ENCODE assay signal across 21 cellular contexts in the genomic region with DNA sequence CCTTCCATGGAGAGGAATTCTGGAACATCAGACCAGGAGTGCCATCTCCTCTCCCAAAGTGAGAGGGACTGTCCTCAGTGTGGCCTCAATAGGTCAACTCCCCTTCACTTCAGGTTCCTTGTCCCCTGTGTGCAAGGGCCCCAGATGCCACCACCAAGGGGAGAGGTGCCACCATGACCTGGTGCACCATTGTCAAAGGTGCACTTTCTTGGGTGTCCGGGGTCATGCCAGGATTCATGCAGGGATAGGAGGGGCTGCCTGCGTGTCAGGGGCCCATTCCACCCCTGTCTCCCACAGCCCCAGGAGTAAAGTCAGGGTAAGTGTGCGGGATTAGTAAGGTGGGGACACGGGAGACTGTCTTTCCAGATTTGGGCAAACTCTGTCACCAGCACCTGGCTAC. TPM values are rescaled to one million over a fixed set of nuclear protein-coding genes. Genes with fewer than 3 reads are reported as not detected.
DNase-seq lines count a peak whose midpoint lies in the region; ATAC-seq and TF ChIP-seq lines count a peak whose summit lies in the region.
"Had no signal": no experiment of that assay in that cellular context is flagged by ENCODE, and none has a peak within 500 bp of the region (broad histone marks: within the 10 kb centered on the region; RNA-seq: fewer than 3 reads in every experiment).

No MANE protein-coding gene starts in this region.

- no peak overlapping the region for H3K14ac ChIP-seq in neuronal stem cell (ENCODE audit: low read length)

- peaks cover 0 to 3% (median 0%) of the 10 kb centered on the region in 5 donors for H3K27me3 Mint-ChIP-seq in naive thymus-derived CD4-positive, alpha-beta T cell
- peaks cover 32% of the 10 kb centered on the region for H3K27me3 Mint-ChIP-seq in stimulated activated naive CD8-positive, alpha-beta T cell treated with anti-CD3 and anti-CD28 coated beads, Interleukin-15, amount 100 ng/mL, for 72 hours
- H3K27me3 Mint-ChIP-seq: activated CD8-positive, alpha-beta memory T cell treated with anti-CD3 and anti-CD28 coated beads, Interleukin-2, amount 10 ng/mL, durations not matched to agents 7 days and 5 days; activated naive CD8-positive, alpha-beta T cell had no signal

- H3K27me3 ChIP-seq in SK-N-SH (ENCODE audit: insufficient read depth) (no peaks in the 10 kb centered on the region), esophagus (ENCODE audit: control insufficient read depth in 1 of 2, insufficient read depth in 2 of 2, low read length in 2 of 2) (no peaks in the 10 kb centered on the region), neuronal stem cell (ENCODE audit: control insufficient read depth in 3 of 3, insufficient read depth in 3 of 3, low read depth in 1 of 3, low read length in 3 of 3) (no peaks in the 10 kb centered on the region), tibial nerve (no peaks in the 10 kb centered on the region)
- no peaks in the 10 kb centered on the region for H3K27me3 ChIP-seq in naive thymus-derived CD4-positive, alpha-beta T cell (ENCODE audit: control insufficient read depth in 2 of 2, insufficient read depth in 2 of 2, low read length in 2 of 2)

- intact Hi-C loops in naive thymus-derived CD4-positive, alpha-beta T cell (cut with micrococcal nuclease), result no loop called here

- no peak overlapping the region for H4K8ac ChIP-seq in neuronal stem cell (ENCODE audit: low read depth, low read length)

- POLR2A ChIA-PET in SK-N-SH (lab: Yijun Ruan, JAX), result no interaction called here
- POLR2A ChIA-PET in naive thymus-derived CD4-positive, alpha-beta T cell (lab: Charles Lee), result no interaction called here

- peak overlapping the region in 1 of 2 experiments; percentile 87; a peak in 2 of 4 replicates for H3K27ac ChIP-seq in SK-N-SH (ENCODE audit: low read depth in 2 of 2, low read length in 1 of 2)
- H3K27ac ChIP-seq in esophagus (ENCODE audit: low read depth in 2 of 2, low read length in 1 of 2), result peak overlapping the region; percentile 44 to 86
- H3K27ac ChIP-seq in neuronal stem cell (replicated peaks; ENCODE audit: low read length), result no peak overlapping the region
- peak overlapping the region in 3 of 4 donors; percentile 76 to 98 (median 88) for H3K27ac ChIP-seq in tibial nerve
- H3K27ac ChIP-seq in naive thymus-derived CD4-positive, alpha-beta T cell (ENCODE audit: low read depth, low read length), result no peak overlapping the region

- H2AFZ ChIP-seq in SK-N-SH (ENCODE audit: low read depth), result no peak overlapping the region
- no peak overlapping the region for H2AFZ ChIP-seq in neuronal stem cell (ENCODE audit: low read length)

- H4K91ac ChIP-seq in neuronal stem cell (ENCODE audit: low read depth, low read length, poor library complexity), result no peak overlapping the region

- H3K9me2 ChIP-seq in SK-N-SH, result no peaks in the 10 kb centered on the region

- TF ChIP-seq CTCF in SK-N-SH (IDR thresholded peaks at IDR 0.05) (no peak), tibial nerve (IDR thresholded peaks at IDR 0.05) (no peak)

- no peaks in the 10 kb centered on the region for H3K79me1 ChIP-seq in neuronal stem cell (ENCODE audit: low read depth, low read length)

- H3K4me3 ChIP-seq in SK-N-SH (ENCODE audit: low read depth in 2 of 2, low read length in 1 of 2), result no peak overlapping the region
- no peak overlapping the region for H3K4me3 ChIP-seq in esophagus (ENCODE audit: low read depth in 1 of 2, low read length in 2 of 2)
- H3K4me3 ChIP-seq in neuronal stem cell (ENCODE audit: low read length in 2 of 2), result no peak overlapping the region
- H3K4me3 ChIP-seq in tibial nerve, result no peak overlapping the region
- no peak overlapping the region for H3K4me3 ChIP-seq in naive thymus-derived CD4-positive, alpha-beta T cell (ENCODE audit: low read length)

- H3K27ac Mint-ChIP-seq in naive thymus-derived CD4-positive, alpha-beta T cell, result peak overlapping the region in 1 of 9 donors; percentile 31
- H3K27ac Mint-ChIP-seq in stimulated activated naive CD8-positive, alpha-beta T cell treated with anti-CD3 and anti-CD28 coated beads, Interleukin-15, amount 100 ng/mL, for 72 hours, result no peak overlapping the region
- H3K27ac Mint-ChIP-seq: activated CD8-positive, alpha-beta memory T cell treated with anti-CD3 and anti-CD28 coated beads, Interleukin-2, amount 10 ng/mL, durations not matched to agents 7 days and 5 days; activated naive CD8-positive, alpha-beta T cell; activated T-helper 1 cell treated with anti-CD3 and anti-CD28 coated beads, Interleukin-12 subunit alpha, Interleukin-12 subunit beta, Interleukin-2, Interleukin-4 antibody, amounts not matched to agents 30 ng/mL and 10 ng/mL and 1 ng/mL, durations not matched to agents 14 hours and 24 hours and 36 hours; stimulated activated naive B cell treated with anti-CD40 and anti-IgM and Interleukin-4, amounts not matched to agents 10 μg/mL and 1 μg/mL and 100 μg/mL, for 72 hours had no signal

- H2BK120ac ChIP-seq in neuronal stem cell (ENCODE audit: low read depth, low read length), result no peak overlapping the region

- peak overlapping the region; percentile 5 for H2BK15ac ChIP-seq in neuronal stem cell (ENCODE audit: low read length)

- no peak overlapping the region for H3K4ac ChIP-seq in neuronal stem cell (ENCODE audit: low read length)

- H3K23ac ChIP-seq in neuronal stem cell (ENCODE audit: low read depth, low read length, poor library complexity), result no peak overlapping the region

- H3K4me3 Mint-ChIP-seq in naive thymus-derived CD4-positive, alpha-beta T cell, result no peak overlapping the region
- H3K4me3 Mint-ChIP-seq in stimulated activated naive CD8-positive, alpha-beta T cell treated with anti-CD3 and anti-CD28 coated beads, Interleukin-15, amount 100 ng/mL, for 72 hours, result no peak overlapping the region
- H3K4me3 Mint-ChIP-seq: activated CD8-positive, alpha-beta memory T cell treated with anti-CD3 and anti-CD28 coated beads, Interleukin-2, amount 10 ng/mL, durations not matched to agents 7 days and 5 days; activated naive CD8-positive, alpha-beta T cell; activated T-helper 1 cell treated with anti-CD3 and anti-CD28 coated beads, Interleukin-12 subunit alpha, Interleukin-12 subunit beta, Interleukin-2, Interleukin-4 antibody, amounts not matched to agents 30 ng/mL and 10 ng/mL and 1 ng/mL, durations not matched to agents 14 hours and 24 hours and 36 hours; stimulated activated naive B cell treated with anti-CD40 and anti-IgM and Interleukin-4, amounts not matched to agents 10 μg/mL and 1 μg/mL and 100 μg/mL, for 72 hours had no signal

- peaks cover 38 to 47% of the 10 kb centered on the region in 2 experiments; a peak in 3 of 4 replicates for H3K4me1 ChIP-seq in SK-N-SH (ENCODE audit: control insufficient read depth in 1 of 2, insufficient read depth in 2 of 2, low read depth in 1 of 2, low read length in 1 of 2)
- H3K4me1 ChIP-seq in esophagus (ENCODE audit: control insufficient read depth in 2 of 2, insufficient read depth in 2 of 2, low read length in 1 of 2), result peaks cover 21 to 47% of the 10 kb centered on the region in 2 donors
- H3K4me1 ChIP-seq in neuronal stem cell (ENCODE audit: control insufficient read depth in 2 of 2, insufficient read depth in 1 of 2, low read depth in 1 of 2, low read length in 2 of 2), result peaks cover 33 to 35% of the 10 kb centered on the region in 2 donors
- peaks cover 6 to 74% (median 60%) of the 10 kb centered on the region in 4 donors for H3K4me1 ChIP-seq in tibial nerve
- H3K4me1 ChIP-seq in naive thymus-derived CD4-positive, alpha-beta T cell (ENCODE audit: control insufficient read depth in 2 of 2, insufficient read depth in 2 of 2, low read length in 2 of 2), result no peaks in the 10 kb centered on the region

- H3K9me3 ChIP-seq in SK-N-SH (no peaks in the 10 kb centered on the region), esophagus (ENCODE audit: control insufficient read depth in 2 of 2, insufficient read depth in 1 of 2, low read depth in 1 of 2, low read length in 1 of 2) (no peaks in the 10 kb centered on the region), neuronal stem cell (replicated peaks in 1 of 2; ENCODE audit: control insufficient read depth in 2 of 2, insufficient read depth in 1 of 2, low read depth in 1 of 2, low read length in 2 of 2) (no peaks in the 10 kb centered on the region), tibial nerve (no peaks in the 10 kb centered on the region)
- no peaks in the 10 kb centered on the region for H3K9me3 ChIP-seq in naive thymus-derived CD4-positive, alpha-beta T cell (ENCODE audit: control insufficient read depth in 2 of 3, low read length in 3 of 3)

- H2AK5ac ChIP-seq in neuronal stem cell (ENCODE audit: low read depth, low read length), result peak overlapping the region; percentile 44

- no peaks in the 10 kb centered on the region for H3K36me3 ChIP-seq in SK-N-SH (replicated peaks in 1 of 2; ENCODE audit: control insufficient read depth in 1 of 2, insufficient read depth in 2 of 2, low read length in 1 of 2)
- no peaks in the 10 kb centered on the region for H3K36me3 ChIP-seq in esophagus (ENCODE audit: control insufficient read depth in 2 of 2, insufficient read depth in 2 of 2, low read length in 1 of 2)
- H3K36me3 ChIP-seq in neuronal stem cell (replicated peaks in 1 of 2; ENCODE audit: control insufficient read depth in 2 of 2, insufficient read depth in 2 of 2, low read length in 2 of 2), result no peaks in the 10 kb centered on the region
- no peaks in the 10 kb centered on the region for H3K36me3 ChIP-seq in tibial nerve
- H3K36me3 ChIP-seq in naive thymus-derived CD4-positive, alpha-beta T cell (ENCODE audit: control insufficient read depth in 2 of 3, insufficient read depth in 3 of 3, low read length in 3 of 3), result no peaks in the 10 kb centered on the region

- no peaks in the 10 kb centered on the region for H3K36me3 Mint-ChIP-seq in naive thymus-derived CD4-positive, alpha-beta T cell
- H3K36me3 Mint-ChIP-seq: activated CD8-positive, alpha-beta memory T cell treated with anti-CD3 and anti-CD28 coated beads, Interleukin-2, amount 10 ng/mL, durations not matched to agents 7 days and 5 days; activated naive CD8-positive, alpha-beta T cell had no signal

- no CpG with 5 or more reads among the region's 4 CpGs for WGBS in SK-N-SH (ENCODE audit: low lambda C conversion rate)
- 93 to 95% methylated on average over 4 of the region's 4 CpGs for WGBS in esophagus, 2 donors
- WGBS in neuronal stem cell (ENCODE audit: extremely low coverage in 2 of 2, insufficient read length in 2 of 2, insufficient replicate concordance in 1 of 2), 2 donors, result no CpG with 5 or more reads among the region's 4 CpGs
- WGBS in tibial nerve, 2 donors, result 88 to 95% methylated on average over 4 of the region's 4 CpGs

- TF ChIP-seq RAD21 in SK-N-SH (IDR thresholded peaks at IDR 0.05; ENCODE audit: low read length), result no peak

- TF ChIP-seq EP300 in SK-N-SH (IDR thresholded peaks at IDR 0.05; ENCODE audit: borderline replicate concordance in 1 of 2, low read depth in 1 of 2, low read length in 1 of 2) (no peak), tibial nerve (IDR thresholded peaks at IDR 0.05) (no peak)

- H2BK12ac ChIP-seq in neuronal stem cell (ENCODE audit: low read length), result no peak overlapping the region

- no peak for TF ChIP-seq POLR2A in tibial nerve (IDR thresholded peaks at IDR 0.05)

- peaks cover 22% of the 10 kb centered on the region for H3F3A ChIP-seq in SK-N-SH (replicated peaks; ENCODE audit: insufficient read depth)

- H3K18ac ChIP-seq in neuronal stem cell (ENCODE audit: low read length), result peak overlapping the region; percentile 32

- peak overlapping the region; percentile 76; the same call in 1 of the 2 replicates for H3K4me2 ChIP-seq in SK-N-SH
- H3K4me2 ChIP-seq in neuronal stem cell (ENCODE audit: insufficient read depth, low read length, poor library complexity, severe bottlenecking), result no peak overlapping the region

- H4K20me1 ChIP-seq in SK-N-SH (ENCODE audit: insufficient read depth), result no peaks in the 10 kb centered on the region

- peaks cover 0 to 3% (median 0%) of the 10 kb centered on the region in 7 donors for H3K4me1 Mint-ChIP-seq in naive thymus-derived CD4-positive, alpha-beta T cell
- no peaks in the 10 kb centered on the region for H3K4me1 Mint-ChIP-seq in stimulated activated naive CD8-positive, alpha-beta T cell treated with anti-CD3 and anti-CD28 coated beads, Interleukin-15, amount 100 ng/mL, for 72 hours
- H3K4me1 Mint-ChIP-seq: activated CD8-positive, alpha-beta memory T cell treated with anti-CD3 and anti-CD28 coated beads, Interleukin-2, amount 10 ng/mL, durations not matched to agents 7 days and 5 days had no signal

- H3K9ac ChIP-seq in SK-N-SH, result no peak overlapping the region
- H3K9ac ChIP-seq in neuronal stem cell (ENCODE audit: low read depth, low read length, poor library complexity), result peak overlapping the region; percentile 53

- no peaks in the 10 kb centered on the region for H3K79me2 ChIP-seq in SK-N-SH (ENCODE audit: insufficient read depth)

- peak overlapping the region; percentile 20 for H2BK5ac ChIP-seq in neuronal stem cell (ENCODE audit: low read length)

- DNase-seq in SK-N-SH (no peak), neuronal stem cell (ENCODE audit: low spot score) (no peak), tibial nerve (ENCODE audit: low spot score in 2 of 2) (no peak), NCI-H187 treated with DMSO at 0.1 percent for 48 hours (lab: John Stamatoyannopoulos, UW) (no peak)
- DNase-seq in naive thymus-derived CD4-positive, alpha-beta T cell, result no peak
- DNase-seq in stimulated activated naive CD8-positive, alpha-beta T cell treated with anti-CD3 and anti-CD28 coated beads, Interleukin-15, amount 100 ng/mL, for 72 hours, result no peak
- DNase-seq: activated CD4-positive, alpha-beta T cell treated with anti-CD3 and anti-CD28 coated beads for 48 hours; activated CD8-positive, alpha-beta memory T cell treated with anti-CD3 and anti-CD28 coated beads, Interleukin-2, amount 10 ng/mL, durations not matched to agents 7 days and 5 days; AML-193; DND-41; effector memory CD4-positive, alpha-beta T cell; GOT3; NCI-H2107; NCI-H510A treated with DMSO at 0.1 percent for 48 hours; stimulated activated CD4-positive, alpha-beta T cell treated with anti-CD3 and anti-CD28 coated beads, Interleukin-2, amount 100 ng/mL, for 24 hours; stimulated activated naive B cell treated with anti-CD40 and anti-IgM and Interleukin-4, amounts not matched to agents 10 μg/mL and 1 μg/mL and 100 μg/mL, for 72 hours had no signal

- no peak for ATAC-seq in SK-N-SH treated with all-trans-retinoic acid at 6 μM for 48 hours
- ATAC-seq in naive thymus-derived CD4-positive, alpha-beta T cell, result no peak
- ATAC-seq in stimulated activated naive CD8-positive, alpha-beta T cell treated with anti-CD3 and anti-CD28 coated beads, Interleukin-15, amount 100 ng/mL, for 72 hours, result no peak
- ATAC-seq: activated CD8-positive, alpha-beta memory T cell treated with anti-CD3 and anti-CD28 coated beads, Interleukin-2, amount 10 ng/mL, durations not matched to agents 7 days and 5 days; stimulated activated naive B cell treated with anti-CD40 and anti-IgM and Interleukin-4, amounts not matched to agents 10 μg/mL and 1 μg/mL and 100 μg/mL, for 72 hours had no signal

- CTCF ChIA-PET in SK-N-SH (lab: Yijun Ruan, JAX), result interaction anchor here (1.4 to 1.5 kb wide), 2 partner anchors 66 to 98 kb away, joined by 6 to 9 read pairs; no protein-coding TSS in a partner anchor
- CTCF ChIA-PET in naive thymus-derived CD4-positive, alpha-beta T cell (lab: Charles Lee), result interaction anchor here (0.5 kb wide), 1 partner anchor 373 kb away, joined by 4 read pairs; no protein-coding TSS in a partner anchor

- no peaks in the 10 kb centered on the region for H3K9me3 Mint-ChIP-seq in naive thymus-derived CD4-positive, alpha-beta T cell
- H3K9me3 Mint-ChIP-seq in stimulated activated naive CD8-positive, alpha-beta T cell treated with anti-CD3 and anti-CD28 coated beads, Interleukin-15, amount 100 ng/mL, for 72 hours, result no peaks in the 10 kb centered on the region
- H3K9me3 Mint-ChIP-seq: activated T-helper 1 cell treated with anti-CD3 and anti-CD28 coated beads, Interleukin-12 subunit alpha, Interleukin-12 subunit beta, Interleukin-2, Interleukin-4 antibody, amounts not matched to agents 30 ng/mL and 10 ng/mL and 1 ng/mL, durations not matched to agents 14 hours and 24 hours and 36 hours; stimulated activated naive B cell treated with anti-CD40 and anti-IgM and Interleukin-4, amounts not matched to agents 10 μg/mL and 1 μg/mL and 100 μg/mL, for 72 hours had no signal

RNA-seq across cellular contexts. Expression of gene EPHA2, which starts 21.4 kb away (rescaled TPM):
- polyA plus RNA-seq in SK-N-SH (2012; rRNA removed) (82.2 and 126 TPM in 2 replicates), esophagus (100 to 1,000 TPM; 111 to 133 TPM)
- 47.2 and 71.1 TPM in 2 replicates for polyA plus RNA-seq in SK-N-SH (2012; cell fraction: cytosol; rRNA removed)
- 164 and 170 TPM in 2 replicates for polyA plus RNA-seq in SK-N-SH (2012; cell fraction: nucleus; rRNA removed)
- 74.6 TPM for polyA plus RNA-seq in neuronal stem cell (2013, experiment 1 of 2)
- 73.7 TPM for polyA plus RNA-seq in neuronal stem cell (2013, experiment 2 of 2)
- total RNA-seq in tibial nerve, result 10 to 100 TPM; 30.0 to 66.9 (median 35.9) TPM
- under 1 TPM in 2 of 5 experiments, not detected in 3; 0.59 to 0.61 TPM for total RNA-seq in naive thymus-derived CD4-positive, alpha-beta T cell
- under 1 TPM in 1 of 2 donors, not detected in 1; 0.30 TPM for polyA plus RNA-seq in naive thymus-derived CD4-positive, alpha-beta T cell
- total RNA-seq: activated CD8-positive, alpha-beta memory T cell treated with anti-CD3 and anti-CD28 coated beads, Interleukin-2, amount 10 ng/mL, durations not matched to agents 7 days and 5 days; activated T-helper 1 cell treated with anti-CD3 and anti-CD28 coated beads, Interleukin-12 subunit alpha, Interleukin-12 subunit beta, Interleukin-2, Interleukin-4 antibody, amounts not matched to agents 30 ng/mL and 10 ng/mL and 1 ng/mL, durations not matched to agents 14 hours and 24 hours and 36 hours had no signal

RNA-seq across cellular contexts. Expression of gene ARHGEF19, which starts 35.1 kb away (rescaled TPM):
- polyA plus RNA-seq in SK-N-SH (2012; rRNA removed) (11.5 and 11.8 TPM in 2 replicates), esophagus (10 to 100 TPM; 20.1 to 31.1 TPM)
- polyA plus RNA-seq in SK-N-SH (2012; cell fraction: cytosol; rRNA removed), result 3.7 and 6.1 TPM in 2 replicates
- 29.3 and 39.8 TPM in 2 replicates for polyA plus RNA-seq in SK-N-SH (2012; cell fraction: nucleus; rRNA removed)
- 14.7 TPM for polyA plus RNA-seq in neuronal stem cell (2013, experiment 1 of 2)
- 14.8 TPM for polyA plus RNA-seq in neuronal stem cell (2013, experiment 2 of 2)
- 10 to 100 TPM in 2 of 4 donors, 1 to 10 TPM in 2; 7.8 to 19.3 (median 11.1) TPM for total RNA-seq in tibial nerve
- total RNA-seq in naive thymus-derived CD4-positive, alpha-beta T cell, result 10 to 100 TPM in 3 of 5 experiments, 1 to 10 TPM in 2; 8.8 to 12.4 (median 10.5) TPM
- polyA plus RNA-seq in naive thymus-derived CD4-positive, alpha-beta T cell, result 1 to 10 TPM; 5.1 to 9.0 TPM
- total RNA-seq: HT1080 had no signal

RNA-seq across cellular contexts. Expression of gene CPLANE2, which starts 59.7 kb away (rescaled TPM):
- polyA plus RNA-seq in SK-N-SH (2012; rRNA removed) (6.5 and 8.6 TPM in 2 replicates), esophagus (1 to 10 TPM; 3.2 to 4.1 TPM)
- polyA plus RNA-seq in SK-N-SH (2012; cell fraction: cytosol; rRNA removed), result 2.9 and 5.8 TPM in 2 replicates
- polyA plus RNA-seq in SK-N-SH (2012; cell fraction: nucleus; rRNA removed), result 11.7 and 12.6 TPM in 2 replicates
- 4.3 TPM for polyA plus RNA-seq in neuronal stem cell (2013, experiment 1 of 2)
- polyA plus RNA-seq in neuronal stem cell (2013, experiment 2 of 2), result 5.2 TPM
- 10 to 100 TPM in 2 of 4 donors, 1 to 10 TPM in 2; 3.6 to 14.4 (median 9.6) TPM for total RNA-seq in tibial nerve
- 10 to 100 TPM in 2 of 5 experiments, 1 to 10 TPM in 3; 6.6 to 11.4 (median 8.8) TPM for total RNA-seq in naive thymus-derived CD4-positive, alpha-beta T cell
- 1 to 10 TPM; 3.0 to 3.6 TPM for polyA plus RNA-seq in naive thymus-derived CD4-positive, alpha-beta T cell

Comparison
In these comparisons a context has a peak if more than half of its experiments do, and no peak if none do; other contexts are left out.
1. H3K27ac ChIP-seq: peak in esophagus (2 of 2) and tibial nerve (3 of 4); none in neuronal stem cell (single experiment) and naive thymus-derived CD4-positive, alpha-beta T cell (single experiment).
2. RNA of gene EPHA2, which starts 21.4 kb away (polyA plus RNA-seq): 111 to 133 TPM in esophagus and 47.2 to 170 TPM in SK-N-SH; 0.30 TPM in naive thymus-derived CD4-positive, alpha-beta T cell; every median in the first group is over 10 times any median in the second.